Comparison of ENCODE assay signal across 1 cellular context in genomic region chrX:101619336-101619735, GRCh38.
TF ChIP-seq lines count a peak whose summit lies in the region.

No MANE protein-coding gene starts in this region.

TF ChIP-seq in WTC11, 78 proteins besides CTCF, POLR2A, EP300 and RAD21 (continued from another document):
- TF ChIP-seq ZSCAN18 (CRISPR knock-in tag; IDR thresholded peaks at IDR 0.05) (no peak), ATF3 (CRISPR knock-in tag; conservative IDR thresholded peaks at IDR 0.05) (no peak), ZMAT4 (CRISPR knock-in tag; IDR thresholded peaks at IDR 0.05) (no peak)
